ENCODE assay signal across 1 cellular context in genomic region chr14:74945852-74946658, GRCh38.
A peak's percentile ranks its signal among the peaks of the same experiment; 100 is the strongest.
TF ChIP-seq lines count a peak whose summit lies in the region.

No MANE protein-coding gene starts in this region.

TF ChIP-seq in HepG2, 621 proteins besides CTCF, POLR2A, EP300 and RAD21 (continued from another document and continues in another):
- no peak for TF ChIP-seq DDIT3 (CRISPR knock-in tag; IDR thresholded peaks at IDR 0.05)
- no peak for TF ChIP-seq ZNF747 (CRISPR knock-in tag; IDR thresholded peaks at IDR 0.05; ENCODE audit: borderline replicate concordance)
- TF ChIP-seq ZBTB34 (CRISPR knock-in tag; IDR thresholded peaks at IDR 0.05): no peak
- TF ChIP-seq SRY (CRISPR knock-in tag; IDR thresholded peaks at IDR 0.05): no peak
- no peak for TF ChIP-seq GPN1 (CRISPR knock-in tag; IDR thresholded peaks at IDR 0.05; ENCODE audit: borderline replicate concordance)
- TF ChIP-seq ZNF326 (CRISPR knock-in tag; IDR thresholded peaks at IDR 0.05; ENCODE audit: borderline replicate concordance): no peak
- TF ChIP-seq, protein P1, sequence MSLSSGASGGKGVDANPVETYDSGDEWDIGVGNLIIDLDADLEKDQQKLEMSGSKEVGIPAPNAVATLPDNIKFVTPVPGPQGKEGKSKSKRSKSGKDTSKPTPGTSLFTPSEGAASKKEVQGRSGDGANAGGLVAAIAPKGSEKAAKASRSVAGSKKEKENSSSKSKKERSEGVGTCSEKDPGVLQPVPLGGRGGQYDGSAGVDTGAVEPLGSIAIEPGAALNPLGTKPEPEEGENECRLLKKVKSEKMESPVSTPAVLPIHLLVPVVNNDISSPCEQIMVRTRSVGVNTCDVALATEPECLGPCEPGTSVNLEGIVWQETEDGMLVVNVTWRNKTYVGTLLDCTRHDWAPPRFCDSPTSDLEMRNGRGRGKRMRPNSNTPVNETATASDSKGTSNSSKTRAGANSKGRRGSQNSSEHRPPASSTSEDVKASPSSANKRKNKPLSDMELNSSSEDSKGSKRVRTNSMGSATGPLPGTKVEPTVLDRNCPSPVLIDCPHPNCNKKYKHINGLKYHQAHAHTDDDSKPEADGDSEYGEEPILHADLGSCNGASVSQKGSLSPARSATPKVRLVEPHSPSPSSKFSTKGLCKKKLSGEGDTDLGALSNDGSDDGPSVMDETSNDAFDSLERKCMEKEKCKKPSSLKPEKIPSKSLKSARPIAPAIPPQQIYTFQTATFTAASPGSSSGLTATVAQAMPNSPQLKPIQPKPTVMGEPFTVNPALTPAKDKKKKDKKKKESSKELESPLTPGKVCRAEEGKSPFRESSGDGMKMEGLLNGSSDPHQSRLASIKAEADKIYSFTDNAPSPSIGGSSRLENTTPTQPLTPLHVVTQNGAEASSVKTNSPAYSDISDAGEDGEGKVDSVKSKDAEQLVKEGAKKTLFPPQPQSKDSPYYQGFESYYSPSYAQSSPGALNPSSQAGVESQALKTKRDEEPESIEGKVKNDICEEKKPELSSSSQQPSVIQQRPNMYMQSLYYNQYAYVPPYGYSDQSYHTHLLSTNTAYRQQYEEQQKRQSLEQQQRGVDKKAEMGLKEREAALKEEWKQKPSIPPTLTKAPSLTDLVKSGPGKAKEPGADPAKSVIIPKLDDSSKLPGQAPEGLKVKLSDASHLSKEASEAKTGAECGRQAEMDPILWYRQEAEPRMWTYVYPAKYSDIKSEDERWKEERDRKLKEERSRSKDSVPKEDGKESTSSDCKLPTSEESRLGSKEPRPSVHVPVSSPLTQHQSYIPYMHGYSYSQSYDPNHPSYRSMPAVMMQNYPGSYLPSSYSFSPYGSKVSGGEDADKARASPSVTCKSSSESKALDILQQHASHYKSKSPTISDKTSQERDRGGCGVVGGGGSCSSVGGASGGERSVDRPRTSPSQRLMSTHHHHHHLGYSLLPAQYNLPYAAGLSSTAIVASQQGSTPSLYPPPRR (CRISPR knock-in tag; IDR thresholded peaks at IDR 0.05; ENCODE audit: borderline replicate concordance): peak; percentile 94
- TF ChIP-seq ASH2L (IDR thresholded peaks at IDR 0.05; ENCODE audit: insufficient read length, low read depth, low read length): peak; percentile 53
- TF ChIP-seq JDP2 (CRISPR knock-in tag; IDR thresholded peaks at IDR 0.05; ENCODE audit: borderline replicate concordance): no peak
- TF ChIP-seq HNRNPLL (IDR thresholded peaks at IDR 0.05; ENCODE audit: low read depth, low read length, poor library complexity, severe bottlenecking): no peak
- TF ChIP-seq ZNF513 (CRISPR knock-in tag; conservative IDR thresholded peaks at IDR 0.05): no peak
- TF ChIP-seq, protein P2, sequence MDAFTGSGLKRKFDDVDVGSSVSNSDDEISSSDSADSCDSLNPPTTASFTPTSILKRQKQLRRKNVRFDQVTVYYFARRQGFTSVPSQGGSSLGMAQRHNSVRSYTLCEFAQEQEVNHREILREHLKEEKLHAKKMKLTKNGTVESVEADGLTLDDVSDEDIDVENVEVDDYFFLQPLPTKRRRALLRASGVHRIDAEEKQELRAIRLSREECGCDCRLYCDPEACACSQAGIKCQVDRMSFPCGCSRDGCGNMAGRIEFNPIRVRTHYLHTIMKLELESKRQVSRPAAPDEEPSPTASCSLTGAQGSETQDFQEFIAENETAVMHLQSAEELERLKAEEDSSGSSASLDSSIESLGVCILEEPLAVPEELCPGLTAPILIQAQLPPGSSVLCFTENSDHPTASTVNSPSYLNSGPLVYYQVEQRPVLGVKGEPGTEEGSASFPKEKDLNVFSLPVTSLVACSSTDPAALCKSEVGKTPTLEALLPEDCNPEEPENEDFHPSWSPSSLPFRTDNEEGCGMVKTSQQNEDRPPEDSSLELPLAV (CRISPR knock-in tag; conservative IDR thresholded peaks at IDR 0.05; ENCODE audit: low read depth): no peak
- no peak for TF ChIP-seq ZSCAN30 (CRISPR knock-in tag; IDR thresholded peaks at IDR 0.05)
- no peak for TF ChIP-seq MLX (CRISPR knock-in tag; IDR thresholded peaks at IDR 0.05)
- TF ChIP-seq ZIK1 (CRISPR knock-in tag; IDR thresholded peaks at IDR 0.05; ENCODE audit: borderline replicate concordance, low read depth): no peak
- TF ChIP-seq NBN (conservative IDR thresholded peaks at IDR 0.05): no peak
- no peak for TF ChIP-seq SRF (IDR thresholded peaks at IDR 0.05; ENCODE audit: low read depth, low read length)
- no peak for TF ChIP-seq ZNF878 (CRISPR knock-in tag; IDR thresholded peaks at IDR 0.05)
- TF ChIP-seq TRIM22 (IDR thresholded peaks at IDR 0.05): no peak
- peak; percentile 32; the same call in 1 of the 2 replicates for TF ChIP-seq GLI4 (CRISPR knock-in tag; IDR thresholded peaks at IDR 0.05; ENCODE audit: borderline replicate concordance)
- no peak for TF ChIP-seq SMARCE1 (IDR thresholded peaks at IDR 0.05; ENCODE audit: borderline replicate concordance)
- no peak for TF ChIP-seq SMAD9 (CRISPR knock-in tag; IDR thresholded peaks at IDR 0.05)
- no peak for TF ChIP-seq SP140L (CRISPR knock-in tag; IDR thresholded peaks at IDR 0.05; ENCODE audit: borderline replicate concordance)
- no peak for TF ChIP-seq SP2 (CRISPR knock-in tag; IDR thresholded peaks at IDR 0.05)
- no peak for TF ChIP-seq E2F1 (CRISPR knock-in tag; IDR thresholded peaks at IDR 0.05)
- no peak for TF ChIP-seq SNAPC2 (CRISPR knock-in tag; IDR thresholded peaks at IDR 0.05)
- TF ChIP-seq GATAD2A (CRISPR knock-in tag; IDR thresholded peaks at IDR 0.05): no peak
- TF ChIP-seq MED8 (CRISPR knock-in tag; IDR thresholded peaks at IDR 0.05; ENCODE audit: insufficient replicate concordance): no peak
- no peak for TF ChIP-seq ZSCAN20 (CRISPR knock-in tag; IDR thresholded peaks at IDR 0.05; ENCODE audit: borderline replicate concordance)
- no peak for TF ChIP-seq ZFAT (CRISPR knock-in tag; conservative IDR thresholded peaks at IDR 0.05)
- peak; percentile 63 for TF ChIP-seq NR2C2 (CRISPR knock-in tag; IDR thresholded peaks at IDR 0.05; ENCODE audit: borderline replicate concordance)
- TF ChIP-seq SALL1 (CRISPR knock-in tag; IDR thresholded peaks at IDR 0.05): peak; percentile 3; the same call in 1 of the 2 replicates
- TF ChIP-seq DNMT3B (CRISPR knock-in tag; conservative IDR thresholded peaks at IDR 0.05): no peak
- no peak for TF ChIP-seq NFIB (CRISPR knock-in tag; IDR thresholded peaks at IDR 0.05; ENCODE audit: borderline replicate concordance)
- no peak for TF ChIP-seq ZNF333 (CRISPR knock-in tag; IDR thresholded peaks at IDR 0.05; ENCODE audit: borderline replicate concordance)
- TF ChIP-seq HMG20A (CRISPR knock-in tag; IDR thresholded peaks at IDR 0.05; ENCODE audit: borderline replicate concordance): no peak
- TF ChIP-seq ZNF615 (CRISPR knock-in tag; IDR thresholded peaks at IDR 0.05; ENCODE audit: borderline replicate concordance): no peak
- no peak for TF ChIP-seq ZNF7 (CRISPR knock-in tag; IDR thresholded peaks at IDR 0.05)
- TF ChIP-seq ZNF256 (CRISPR knock-in tag; conservative IDR thresholded peaks at IDR 0.05): 0 out of 2 replicates have a peak, but pooled peaks have one; percentile 58
- no peak for TF ChIP-seq MAZ (IDR thresholded peaks at IDR 0.05; ENCODE audit: borderline replicate concordance, low read depth, low read length)
- no peak for TF ChIP-seq MAZ (CRISPR knock-in tag; IDR thresholded peaks at IDR 0.05; ENCODE audit: low read depth)
- no peak for TF ChIP-seq ZNF841 (CRISPR knock-in tag; IDR thresholded peaks at IDR 0.05; ENCODE audit: borderline replicate concordance)
- TF ChIP-seq, protein P3, sequence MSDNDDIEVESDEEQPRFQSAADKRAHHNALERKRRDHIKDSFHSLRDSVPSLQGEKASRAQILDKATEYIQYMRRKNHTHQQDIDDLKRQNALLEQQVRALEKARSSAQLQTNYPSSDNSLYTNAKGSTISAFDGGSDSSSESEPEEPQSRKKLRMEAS (IDR thresholded peaks at IDR 0.05): 0 out of 2 replicates have a peak, but pooled peaks have one; percentile 9
- no peak for TF ChIP-seq MBD4 (IDR thresholded peaks at IDR 0.05; ENCODE audit: borderline replicate concordance, low read length)
- TF ChIP-seq PAWR (CRISPR knock-in tag; IDR thresholded peaks at IDR 0.05; ENCODE audit: borderline replicate concordance): no peak
- no peak for TF ChIP-seq PLRG1 (conservative IDR thresholded peaks at IDR 0.05)
- no peak for TF ChIP-seq IKZF4 (CRISPR knock-in tag; IDR thresholded peaks at IDR 0.05; ENCODE audit: borderline replicate concordance, low read depth, not compliant biosample characterization)
- TF ChIP-seq EHMT2 (IDR thresholded peaks at IDR 0.05; ENCODE audit: borderline replicate concordance, low read depth, low read length): no peak
- TF ChIP-seq SMAD3 (CRISPR knock-in tag; IDR thresholded peaks at IDR 0.05): no peak
